25 cellular contexts compared by ENCODE assay signal in the genomic region with DNA sequence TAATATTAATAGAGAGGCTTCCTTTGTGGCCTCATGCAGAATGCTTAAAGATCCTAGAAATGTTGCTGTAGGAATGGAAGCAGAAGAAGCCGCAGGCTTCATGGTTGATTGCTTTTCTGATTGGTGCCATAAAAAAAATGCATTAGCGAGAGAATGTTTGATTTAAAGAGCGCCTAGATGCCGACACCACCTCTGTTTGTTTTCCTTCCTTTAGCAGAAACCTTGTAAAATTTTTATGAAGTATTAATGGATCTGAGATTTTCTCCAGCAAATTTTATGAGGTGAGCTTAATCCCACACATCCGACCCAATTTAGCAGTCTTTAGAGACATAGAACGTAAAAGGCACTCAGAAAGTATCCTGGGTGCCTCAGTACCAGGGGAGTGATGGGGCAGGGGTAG.
"Had no signal": no experiment of that assay in that cellular context is flagged by ENCODE, and none has a peak within 500 bp of the region (broad histone marks: within the 10 kb centered on the region; RNA-seq: fewer than 3 reads in every experiment).

No MANE protein-coding gene starts in this region.

- ATAC-seq: activated CD4-positive, CD25-positive, alpha-beta regulatory T cell treated with anti-CD3 and anti-CD28 coated beads, Interleukin-2, amount 50 U/mL, for 24 hours; activated CD8-positive, alpha-beta T cell treated with anti-CD3 and anti-CD28 coated beads for 36 hours; SK-N-SH treated with all-trans-retinoic acid at 6 μM for 48 hours had no signal

- H3K4me2 ChIP-seq: KMS-11 had no signal

- H3K4me3 ChIP-seq: breast epithelium, colonic mucosa, MG63, Peyer's patch, SJSA1 had no signal

- H3K9ac ChIP-seq: KMS-11 had no signal

- H3K27ac ChIP-seq: breast epithelium, colonic mucosa, KMS-11, Peyer's patch, RWPE1, SJSA1 had no signal

- H3K4me1 ChIP-seq: breast epithelium, colonic mucosa, Peyer's patch, SJSA1 had no signal

- H3K36me3 ChIP-seq: breast epithelium, colonic mucosa, MG63, Peyer's patch, SJSA1 had no signal

- DNase-seq: activated CD4-positive, alpha-beta T cell treated with anti-CD3 and anti-CD28 coated beads for 4 hours; activated CD8-positive, alpha-beta memory T cell treated with anti-CD3 and anti-CD28 coated beads, Interleukin-2, amount 50 U/mL, for 48 hours; activated CD8-positive, alpha-beta T cell treated with anti-CD3 and anti-CD28 coated beads for 36 hours; activated naive CD4-positive, alpha-beta T cell treated with anti-CD3 and anti-CD28 coated beads, Interleukin-2, amount 50 U/mL, for 16 hours; activated naive CD8-positive, alpha-beta T cell treated with anti-CD3 and anti-CD28 coated beads, Interleukin-2, amount 10 ng/mL, durations not matched to agents 7 days and 5 days; activated T-cell treated with anti-CD3 and anti-CD28 coated beads, Interleukin-2, amount 50 U/mL, for 1 hour; aorta; caudate nucleus; colonic mucosa; MG63; NCI-H1105 treated with DMSO at 0.1 percent for 48 hours; NCI-H2029; NCI-H2107; NCI-H446; NK-92 treated with Interleukin-12 subunit alpha and Interleukin-12 subunit beta, amount 100 ng/mL, for 24 hours; OCI-M1; Peyer's patch; SHP77; SW 1271 had no signal

- H3K9me3 ChIP-seq: breast epithelium, colonic mucosa, MG63, Peyer's patch, SJSA1 had no signal

- H3K27me3 ChIP-seq: breast epithelium, colonic mucosa, MG63, Peyer's patch, SJSA1 had no signal
